Comparison of ENCODE assay signal across 8 cellular contexts in genomic region chr9:41272879-41273548, GRCh38.
DNase-seq lines count a peak whose midpoint lies in the region; ATAC-seq, FAIRE-seq and TF ChIP-seq lines count a peak whose summit lies in the region.
"Not testable (repeated sequence)": the region's sequence is repeated elsewhere in the genome, so short reads cannot be mapped to it uniquely, and the experiment has no call there.

No MANE protein-coding gene starts in this region.

- H3K4me3 ChIP-seq in A549 (peak overlapping the region; percentile 60), NB4 (ENCODE audit: low read depth, low read length) (peak overlapping the region; percentile 42), ectodermal cell (ENCODE audit: insufficient read depth, low read depth, low read length) (peak overlapping the region; percentile 29), small intestine (ENCODE audit: low read depth in 1 of 2, low read length in 2 of 2) (peak overlapping the region; percentile 23 to 33)
- not testable (repeated sequence) for H3K4me3 ChIP-seq in right lobe of liver

- H3K27me3 ChIP-seq in ectodermal cell (ENCODE audit: control insufficient read depth, insufficient read depth, low read length, poor library complexity, severe bottlenecking) = peaks cover 52% of the 10 kb centered on the region
- H3K27me3 ChIP-seq in right lobe of liver; small intestine (ENCODE audit: control insufficient read depth in 2 of 2, insufficient read depth in 2 of 2, low read length in 2 of 2): not testable (repeated sequence)

- intact Hi-C loops in right lobe of liver (cut with DNase I) = not testable (repeated sequence)

- not testable (repeated sequence) for TF ChIP-seq EP300 in A549 (IDR thresholded peaks at IDR 0.05)

- H3K27ac ChIP-seq in A549 = peak overlapping the region; percentile 88 to 90
- not testable (repeated sequence) for H3K27ac ChIP-seq in ectodermal cell (ENCODE audit: insufficient read depth, low read depth, low read length, poor library complexity, severe bottlenecking); right lobe of liver; small intestine (ENCODE audit: low read depth in 1 of 2, low read length in 1 of 2)

- not testable (repeated sequence) for TF ChIP-seq POLR2A in A549 (IDR thresholded peaks at IDR 0.05; ENCODE audit: low read length); NB4 (IDR thresholded peaks at IDR 0.05; ENCODE audit: extremely low read depth, insufficient read length); right lobe of liver (IDR thresholded peaks at IDR 0.05)

- TF ChIP-seq RAD21 in A549 (conservative IDR thresholded peaks at IDR 0.05 in 1 of 2, IDR thresholded peaks at IDR 0.05 in 1 of 2) = not testable (repeated sequence)

- WGBS in A549 (ENCODE audit: missing lambda C conversion rate) = 22% methylated on average over 12 of the region's 49 CpGs
- 7 to 15% methylated on average over 30 to 32 of the region's 49 CpGs for WGBS in ectodermal cell, 2 experiments
- WGBS in right lobe of liver (ENCODE audit: insufficient coverage, low coverage, low lambda C conversion rate, missing lambda C conversion rate) = 16% methylated on average over 13 of the region's 49 CpGs
- WGBS in small intestine, 3 donors = 8 to 39% (median 33%) methylated on average over 12 to 37 of the region's 49 CpGs

- H3K4me1 ChIP-seq in A549; ectodermal cell (ENCODE audit: control insufficient read depth, insufficient read depth, low read length); right lobe of liver; small intestine (ENCODE audit: control insufficient read depth in 2 of 2, insufficient read depth in 1 of 2, low read depth in 1 of 2, low read length in 1 of 2): not testable (repeated sequence)

- DNase-seq in A549 (ENCODE audit: low read depth in 1 of 2, low spot score in 1 of 2) = peak in 1 of 2 experiments; percentile 29
- peak; percentile 59 for DNase-seq in NB4 (ENCODE audit: low read depth)
- DNase-seq in activated T-cell treated with anti-CD3 and anti-CD28 coated beads, Interleukin-2, amount 50 U/mL, for 1 hour = peak; percentile 59
- peak in 2 of 3 donors; percentile 33 to 59 for DNase-seq in right lobe of liver
- not testable (repeated sequence) for DNase-seq in small intestine

- H3K9me3 ChIP-seq in A549; ectodermal cell (ENCODE audit: control insufficient read depth, low read length); right lobe of liver; small intestine (ENCODE audit: control insufficient read depth, low read depth): not testable (repeated sequence)

- H3K36me3 ChIP-seq in ectodermal cell (ENCODE audit: control insufficient read depth, insufficient read depth, low read length); right lobe of liver; small intestine (ENCODE audit: control insufficient read depth in 2 of 2, insufficient read depth in 2 of 2, low read length in 2 of 2): not testable (repeated sequence)

- CTCF ChIA-PET in A549 (lab: Yijun Ruan, JAX) = not testable (repeated sequence)

- POLR2A ChIA-PET in A549 (lab: Yijun Ruan, JAX) = not testable (repeated sequence)

- FAIRE-seq in A549 (lab: Jason Lieb, UNC); small intestine (lab: Jason Lieb, UNC): not testable (repeated sequence)

- peak; percentile 54 to 81 for ATAC-seq in A549
- ATAC-seq in GM19023 (IDR thresholded peaks at IDR 0.05; ENCODE audit: unreplicated experiment) = peak; percentile 28
- peak; percentile 35 for ATAC-seq in HG02798 (IDR thresholded peaks at IDR 0.05; ENCODE audit: poor library complexity, unreplicated experiment)
- ATAC-seq in right lobe of liver = not testable (repeated sequence)

- not testable (repeated sequence) for TF ChIP-seq CTCF in A549 (IDR thresholded peaks at IDR 0.05); NB4 (IDR thresholded peaks at IDR 0.05; ENCODE audit: low read depth, low read length); right lobe of liver (IDR thresholded peaks at IDR 0.05)

- H3K4me2 ChIP-seq in A549 = peak overlapping the region; percentile 77

TF ChIP-seq in A549, 52 proteins besides CTCF, POLR2A, EP300 and RAD21:
- TF ChIP-seq MAX (IDR thresholded peaks at IDR 0.05) (peak; percentile 49; the same call in 1 of the 2 replicates), E2F6 (IDR thresholded peaks at IDR 0.05; ENCODE audit: borderline replicate concordance, low read depth) (peak; percentile 75; the same call in 1 of the 2 replicates)
TF ChIP-seq in A549: peak in this region for 2; not testable (repeated sequence) for 50.
